Comparison of ENCODE assay signal across 10 cellular contexts in the genomic region with DNA sequence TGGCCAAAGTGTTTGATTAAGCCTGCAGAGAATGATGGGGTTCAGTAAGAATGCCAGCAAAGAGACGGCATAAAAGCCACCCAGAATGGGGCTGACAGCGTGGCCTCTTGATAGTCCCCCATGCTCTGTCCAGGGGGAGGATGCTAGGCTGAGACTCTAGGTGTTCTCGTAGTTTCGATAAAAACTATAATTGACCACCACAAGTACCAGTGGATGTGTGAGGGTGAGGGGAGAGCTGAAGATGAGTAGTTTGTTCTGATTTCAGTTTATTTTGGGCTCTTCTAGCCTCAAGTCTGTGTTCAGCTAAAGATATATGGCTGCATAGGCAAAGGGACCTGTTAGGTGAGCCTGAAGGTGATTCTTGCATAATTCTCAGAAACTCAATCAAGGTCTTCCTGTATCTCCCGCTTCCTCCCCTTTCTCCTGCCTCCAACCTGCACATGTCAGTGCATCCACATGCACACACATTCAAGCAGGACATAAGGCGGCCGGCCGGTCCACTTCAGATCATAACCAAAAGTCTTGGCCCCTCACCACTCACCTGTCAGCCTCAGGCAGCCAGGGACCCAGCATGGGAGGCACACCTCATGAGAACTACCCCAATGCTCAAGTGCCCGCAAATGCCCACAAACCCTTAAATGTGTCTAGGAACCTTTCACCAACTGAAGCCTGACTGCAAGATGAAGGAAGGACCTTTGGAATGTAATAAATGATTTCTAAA. TPM values are rescaled to one million over a fixed set of nuclear protein-coding genes. Genes with fewer than 3 reads are reported as not detected.
DNase-seq lines count a peak whose midpoint lies in the region; ATAC-seq and TF ChIP-seq lines count a peak whose summit lies in the region.
"Had no signal": no experiment of that assay in that cellular context is flagged by ENCODE, and none has a peak within 500 bp of the region (broad histone marks: within the 10 kb centered on the region; RNA-seq: fewer than 3 reads in every experiment).

No MANE protein-coding gene starts in this region.

- peak overlapping the region; percentile 99 for H3K27ac Mint-ChIP-seq in natural killer cell treated with Interleukin-12 subunit alpha and Interleukin-12 subunit beta and Interleukin-15 and Interleukin-18, amount 100 ng/mL, for 72 hours

- no peak for TF ChIP-seq CTCF in SU-DHL-6 (IDR thresholded peaks at IDR 0.05; ENCODE audit: insufficient read depth, low read length, poor library complexity, severe bottlenecking)

- no peaks in the 10 kb centered on the region for H3K27me3 ChIP-seq in SU-DHL-6 (ENCODE audit: low read length)

- H4K20me1 ChIP-seq in SU-DHL-6 (ENCODE audit: low read depth, low read length), result no peaks in the 10 kb centered on the region

- H3F3A ChIP-seq in SU-DHL-6 (ENCODE audit: insufficient read depth), result peaks cover 51% of the 10 kb centered on the region

- H3K27ac ChIP-seq in SU-DHL-6 (ENCODE audit: low read depth, low read length), result peak overlapping the region; percentile 100

- no peaks in the 10 kb centered on the region for H3K9me3 ChIP-seq in SU-DHL-6 (ENCODE audit: insufficient read depth, low read length)

- H3K36me3 ChIP-seq in SU-DHL-6 (ENCODE audit: low read length), result no peaks in the 10 kb centered on the region

- peaks cover 4% of the 10 kb centered on the region for H3K36me3 Mint-ChIP-seq in natural killer cell treated with Interleukin-12 subunit alpha and Interleukin-12 subunit beta and Interleukin-15 and Interleukin-18, amount 100 ng/mL, for 72 hours

- peak overlapping the region; percentile 61 for H3K9ac ChIP-seq in SU-DHL-6 (ENCODE audit: low read length)

- no peaks in the 10 kb centered on the region for H3K9me2 ChIP-seq in SU-DHL-6 (replicated peaks; ENCODE audit: insufficient read depth, low read length)

- peaks cover 82 to 92% of the 10 kb centered on the region in 2 donors for H3K4me1 Mint-ChIP-seq in natural killer cell treated with Interleukin-12 subunit alpha and Interleukin-12 subunit beta and Interleukin-15 and Interleukin-18, amount 100 ng/mL, for 72 hours (ENCODE audit: low read depth in 2 of 2)

- peak overlapping the region; percentile 94 for H3K4me2 ChIP-seq in SU-DHL-6 (ENCODE audit: low read depth, low read length, poor library complexity, severe bottlenecking)

- ATAC-seq in GM18511 (IDR thresholded peaks at IDR 0.05; ENCODE audit: unreplicated experiment) (peak; percentile 14), GM21825 (IDR thresholded peaks at IDR 0.05; ENCODE audit: unreplicated experiment) (peak; percentile 8), GM18519 (IDR thresholded peaks at IDR 0.05; ENCODE audit: low FRiP score, unreplicated experiment) (no peak), GM19397 (IDR thresholded peaks at IDR 0.05; ENCODE audit: unreplicated experiment) (no peak)
- ATAC-seq in natural killer cell treated with Interleukin-12 subunit alpha and Interleukin-12 subunit beta and Interleukin-15 and Interleukin-18, amount 100 ng/mL, for 72 hours, result peak in 1 of 2 donors; percentile 40

- H3K27me3 Mint-ChIP-seq in natural killer cell treated with Interleukin-12 subunit alpha and Interleukin-12 subunit beta and Interleukin-15 and Interleukin-18, amount 100 ng/mL, for 72 hours, result no peaks in the 10 kb centered on the region

- H2AFZ ChIP-seq in SU-DHL-6 (ENCODE audit: low read depth, low read length, severe bottlenecking), result no peak overlapping the region

- no peaks in the 10 kb centered on the region for H3K9me3 Mint-ChIP-seq in natural killer cell treated with Interleukin-12 subunit alpha and Interleukin-12 subunit beta and Interleukin-15 and Interleukin-18, amount 100 ng/mL, for 72 hours

- peak overlapping the region; percentile 27 for H3K4me3 ChIP-seq in SU-DHL-6 (ENCODE audit: insufficient read depth, low read length, poor library complexity, severe bottlenecking)

- peaks cover 83% of the 10 kb centered on the region for H3K79me2 ChIP-seq in SU-DHL-6 (ENCODE audit: insufficient read depth, low read length)

- H3K4me3 Mint-ChIP-seq in natural killer cell treated with Interleukin-12 subunit alpha and Interleukin-12 subunit beta and Interleukin-15 and Interleukin-18, amount 100 ng/mL, for 72 hours, result peak overlapping the region; percentile 79

- DNase-seq in natural killer cell treated with Interleukin-12 subunit alpha and Interleukin-12 subunit beta and Interleukin-15 and Interleukin-18, amount 100 ng/mL, for 72 hours (ENCODE audit: low spot score), result no peak
- no peak for DNase-seq in stimulated activated CD4-positive, alpha-beta T cell treated with anti-CD3 and anti-CD28 coated beads, Interleukin-1b, Interleukin-23, amount 100 ng/mL, for 48 hours
- no peak for DNase-seq in GOT3 (lab: John Stamatoyannopoulos, UW)
- DNase-seq: activated CD4-positive, CD25-positive, alpha-beta regulatory T cell treated with anti-CD3 and anti-CD28 coated beads, Interleukin-2, amount 50 U/mL, for 72 hours; OCI-M1 had no signal

RNA-seq across cellular contexts. Expression of gene FLI1, which starts 31.2 kb away (rescaled TPM):
- 10 to 100 TPM; 63.3 to 74.0 TPM for total RNA-seq in natural killer cell treated with Interleukin-12 subunit alpha and Interleukin-12 subunit beta and Interleukin-15 and Interleukin-18, amount 100 ng/mL, for 72 hours

Comparison
In these comparisons a context has a peak if more than half of its experiments do, and no peak if none do; other contexts are left out.
1. ATAC-seq: peak in GM18511 (single experiment) and GM21825 (single experiment); none in GM18519 (single experiment) and GM19397 (single experiment).